Comparison of ENCODE assay signal across 10 cellular contexts in the genomic region with DNA sequence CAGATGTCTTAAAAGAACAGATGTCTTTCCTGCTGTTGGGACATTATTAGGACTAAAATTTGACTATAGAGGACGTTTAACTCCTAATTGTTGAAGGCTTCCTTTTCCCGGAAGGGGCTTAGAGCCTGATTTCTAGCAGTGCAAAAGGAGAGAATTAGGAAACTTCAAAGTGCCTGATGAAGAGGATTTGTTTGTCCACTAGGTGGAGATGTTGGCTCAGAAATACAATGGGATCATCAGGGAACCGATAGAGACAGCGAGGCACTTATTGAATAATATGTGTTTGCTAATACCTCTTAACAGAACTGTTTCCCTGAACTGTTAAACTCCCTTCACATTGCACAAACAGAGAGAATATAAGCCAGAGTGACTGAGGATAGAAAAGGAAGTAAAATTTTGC.
DNase-seq lines count a peak whose midpoint lies in the region; ATAC-seq and TF ChIP-seq lines count a peak whose summit lies in the region.
"Had no signal": no experiment of that assay in that cellular context is flagged by ENCODE, and none has a peak within 500 bp of the region (broad histone marks: within the 10 kb centered on the region; RNA-seq: fewer than 3 reads in every experiment).

No MANE protein-coding gene starts in this region.

- ATAC-seq in HG02623 (IDR thresholded peaks at IDR 0.05; ENCODE audit: unreplicated experiment) (peak; percentile 66), WTC11 (peak; percentile 75), memory B cell (ENCODE audit: low read depth) (peak; percentile 53), GM18873 (IDR thresholded peaks at IDR 0.05; ENCODE audit: low FRiP score, unreplicated experiment) (no peak), GM18511 (IDR thresholded peaks at IDR 0.05; ENCODE audit: unreplicated experiment) (no peak), HG03469 (IDR thresholded peaks at IDR 0.05; ENCODE audit: unreplicated experiment) (no peak)
- ATAC-seq: GM12878, psoas muscle had no signal

- H3K4me1 Mint-ChIP-seq in WTC11 (peaks cover 49% of the 10 kb centered on the region), memory B cell (peaks cover 2% of the 10 kb centered on the region)

- TF ChIP-seq CTCF in WTC11 (IDR thresholded peaks at IDR 0.05) = no peak

- DNase-seq in Caki2 (ENCODE audit: low read depth) (peak; percentile 6), WTC11 (ENCODE audit: low spot score) (no peak), memory B cell (ENCODE audit: low spot score in 2 of 2) (peak in 1 of 2 donors; percentile 44), AG08396 (ENCODE audit: low spot score) (no peak)
- DNase-seq: psoas muscle had no signal

- CTCF ChIA-PET in WTC11 (lab: Charles Lee) = no interaction called here

- H3K27ac Mint-ChIP-seq in WTC11 (no peak overlapping the region), memory B cell (no peak overlapping the region)

- POLR2A ChIA-PET in WTC11 (lab: Charles Lee) = no interaction called here

- H3K9me3 Mint-ChIP-seq in WTC11 = peaks cover 26% of the 10 kb centered on the region
- no peaks in the 10 kb centered on the region for H3K9me3 Mint-ChIP-seq in memory B cell

- H3K4me3 Mint-ChIP-seq in WTC11 = no peak overlapping the region
- H3K4me3 Mint-ChIP-seq in memory B cell = no peak overlapping the region

- in situ Hi-C loops in Caki2 (cut with HindIII; ENCODE audit: low pct_unique_long_range_greater_than_20kb, low sequenced_read_pairs) = no loop called here

- H3K27me3 Mint-ChIP-seq in WTC11 (ENCODE audit: low read depth) (no peaks in the 10 kb centered on the region), memory B cell (peaks cover 11% of the 10 kb centered on the region)

- H3K36me3 Mint-ChIP-seq in WTC11 (peaks cover 25% of the 10 kb centered on the region), memory B cell (no peaks in the 10 kb centered on the region)

TF ChIP-seq in WTC11, 78 proteins besides CTCF, POLR2A, EP300 and RAD21:
- TF ChIP-seq, protein P1, sequence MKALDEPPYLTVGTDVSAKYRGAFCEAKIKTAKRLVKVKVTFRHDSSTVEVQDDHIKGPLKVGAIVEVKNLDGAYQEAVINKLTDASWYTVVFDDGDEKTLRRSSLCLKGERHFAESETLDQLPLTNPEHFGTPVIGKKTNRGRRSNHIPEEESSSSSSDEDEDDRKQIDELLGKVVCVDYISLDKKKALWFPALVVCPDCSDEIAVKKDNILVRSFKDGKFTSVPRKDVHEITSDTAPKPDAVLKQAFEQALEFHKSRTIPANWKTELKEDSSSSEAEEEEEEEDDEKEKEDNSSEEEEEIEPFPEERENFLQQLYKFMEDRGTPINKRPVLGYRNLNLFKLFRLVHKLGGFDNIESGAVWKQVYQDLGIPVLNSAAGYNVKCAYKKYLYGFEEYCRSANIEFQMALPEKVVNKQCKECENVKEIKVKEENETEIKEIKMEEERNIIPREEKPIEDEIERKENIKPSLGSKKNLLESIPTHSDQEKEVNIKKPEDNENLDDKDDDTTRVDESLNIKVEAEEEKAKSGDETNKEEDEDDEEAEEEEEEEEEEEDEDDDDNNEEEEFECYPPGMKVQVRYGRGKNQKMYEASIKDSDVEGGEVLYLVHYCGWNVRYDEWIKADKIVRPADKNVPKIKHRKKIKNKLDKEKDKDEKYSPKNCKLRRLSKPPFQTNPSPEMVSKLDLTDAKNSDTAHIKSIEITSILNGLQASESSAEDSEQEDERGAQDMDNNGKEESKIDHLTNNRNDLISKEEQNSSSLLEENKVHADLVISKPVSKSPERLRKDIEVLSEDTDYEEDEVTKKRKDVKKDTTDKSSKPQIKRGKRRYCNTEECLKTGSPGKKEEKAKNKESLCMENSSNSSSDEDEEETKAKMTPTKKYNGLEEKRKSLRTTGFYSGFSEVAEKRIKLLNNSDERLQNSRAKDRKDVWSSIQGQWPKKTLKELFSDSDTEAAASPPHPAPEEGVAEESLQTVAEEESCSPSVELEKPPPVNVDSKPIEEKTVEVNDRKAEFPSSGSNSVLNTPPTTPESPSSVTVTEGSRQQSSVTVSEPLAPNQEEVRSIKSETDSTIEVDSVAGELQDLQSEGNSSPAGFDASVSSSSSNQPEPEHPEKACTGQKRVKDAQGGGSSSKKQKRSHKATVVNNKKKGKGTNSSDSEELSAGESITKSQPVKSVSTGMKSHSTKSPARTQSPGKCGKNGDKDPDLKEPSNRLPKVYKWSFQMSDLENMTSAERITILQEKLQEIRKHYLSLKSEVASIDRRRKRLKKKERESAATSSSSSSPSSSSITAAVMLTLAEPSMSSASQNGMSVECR (CRISPR knock-in tag; IDR thresholded peaks at IDR 0.05; ENCODE audit: borderline replicate concordance) = no peak
- TF ChIP-seq MLX (CRISPR knock-in tag; IDR thresholded peaks at IDR 0.05) = no peak
- no peak for TF ChIP-seq CREB1 (CRISPR knock-in tag; IDR thresholded peaks at IDR 0.05)
- no peak for TF ChIP-seq SMAD4 (CRISPR knock-in tag; IDR thresholded peaks at IDR 0.05)
- no peak for TF ChIP-seq TEAD1 (CRISPR knock-in tag; IDR thresholded peaks at IDR 0.05)
- no peak for TF ChIP-seq ATF1 (CRISPR knock-in tag; IDR thresholded peaks at IDR 0.05)
- no peak for TF ChIP-seq NFYB (CRISPR knock-in tag; conservative IDR thresholded peaks at IDR 0.05; ENCODE audit: low read depth)
- TF ChIP-seq, protein P2, sequence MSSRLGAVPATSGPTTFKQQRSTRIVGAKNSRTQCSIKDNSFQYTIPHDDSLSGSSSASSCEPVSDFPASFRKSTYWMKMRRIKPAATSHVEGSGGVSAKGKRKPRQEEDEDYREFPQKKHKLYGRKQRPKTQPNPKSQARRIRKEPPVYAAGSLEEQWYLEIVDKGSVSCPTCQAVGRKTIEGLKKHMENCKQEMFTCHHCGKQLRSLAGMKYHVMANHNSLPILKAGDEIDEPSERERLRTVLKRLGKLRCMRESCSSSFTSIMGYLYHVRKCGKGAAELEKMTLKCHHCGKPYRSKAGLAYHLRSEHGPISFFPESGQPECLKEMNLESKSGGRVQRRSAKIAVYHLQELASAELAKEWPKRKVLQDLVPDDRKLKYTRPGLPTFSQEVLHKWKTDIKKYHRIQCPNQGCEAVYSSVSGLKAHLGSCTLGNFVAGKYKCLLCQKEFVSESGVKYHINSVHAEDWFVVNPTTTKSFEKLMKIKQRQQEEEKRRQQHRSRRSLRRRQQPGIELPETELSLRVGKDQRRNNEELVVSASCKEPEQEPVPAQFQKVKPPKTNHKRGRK (CRISPR knock-in tag; IDR thresholded peaks at IDR 0.05; ENCODE audit: borderline replicate concordance) = no peak
- no peak for TF ChIP-seq PRRX2 (CRISPR knock-in tag; IDR thresholded peaks at IDR 0.05)
- no peak for TF ChIP-seq ZBTB21 (CRISPR knock-in tag; IDR thresholded peaks at IDR 0.05; ENCODE audit: borderline replicate concordance)
- no peak for TF ChIP-seq FOXK1 (CRISPR knock-in tag; IDR thresholded peaks at IDR 0.05)
- TF ChIP-seq, protein P3, sequence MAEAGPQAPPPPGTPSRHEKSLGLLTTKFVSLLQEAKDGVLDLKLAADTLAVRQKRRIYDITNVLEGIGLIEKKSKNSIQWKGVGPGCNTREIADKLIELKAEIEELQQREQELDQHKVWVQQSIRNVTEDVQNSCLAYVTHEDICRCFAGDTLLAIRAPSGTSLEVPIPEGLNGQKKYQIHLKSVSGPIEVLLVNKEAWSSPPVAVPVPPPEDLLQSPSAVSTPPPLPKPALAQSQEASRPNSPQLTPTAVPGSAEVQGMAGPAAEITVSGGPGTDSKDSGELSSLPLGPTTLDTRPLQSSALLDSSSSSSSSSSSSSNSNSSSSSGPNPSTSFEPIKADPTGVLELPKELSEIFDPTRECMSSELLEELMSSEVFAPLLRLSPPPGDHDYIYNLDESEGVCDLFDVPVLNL (CRISPR knock-in tag; IDR thresholded peaks at IDR 0.05; ENCODE audit: borderline replicate concordance, low read depth) = no peak
- no peak for TF ChIP-seq ZNF138 (CRISPR knock-in tag; conservative IDR thresholded peaks at IDR 0.05)

Comparison
In these comparisons a context has a peak if more than half of its experiments do, and no peak if none do; other contexts are left out.
1. ATAC-seq: peak in HG02623 (single experiment), WTC11 (single experiment) and memory B cell (single experiment); none in GM18873 (single experiment), GM18511 (single experiment) and HG03469 (single experiment).